In the genomic region with DNA sequence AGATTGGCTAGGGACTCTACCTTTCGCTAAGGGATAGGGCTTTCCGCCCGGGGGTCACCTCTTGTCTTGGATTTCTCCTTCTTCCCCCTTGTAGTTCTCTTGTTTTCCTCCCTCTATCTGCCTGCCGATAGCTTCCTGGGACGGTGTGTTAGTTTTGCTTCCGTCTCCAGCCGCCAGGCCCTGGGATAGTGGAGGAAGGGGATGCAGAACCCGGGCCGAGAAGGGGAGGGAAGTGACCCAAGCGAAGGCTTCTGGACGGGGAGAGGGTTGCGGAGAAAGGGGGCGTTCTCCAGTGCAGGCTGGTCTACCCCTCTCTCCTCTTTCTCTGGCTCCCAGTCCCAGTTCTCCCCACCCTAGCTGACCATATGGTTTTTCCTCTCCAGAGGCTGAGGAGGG, we compare ENCODE assay signal across 8 cellular contexts. TPM values are rescaled to one million over a fixed set of nuclear protein-coding genes. Genes with fewer than 3 reads are reported as not detected.
DNase-seq lines count a peak whose midpoint lies in the region; ATAC-seq, FAIRE-seq and TF ChIP-seq lines count a peak whose summit lies in the region.

No MANE protein-coding gene starts in this region.

- peaks cover 0 to 1% (median 0%) of the 10 kb centered on the region in 7 donors for H3K9me3 Mint-ChIP-seq in CD4-positive, CD25-positive, alpha-beta regulatory T cell

- H3K27me3 Mint-ChIP-seq in CD4-positive, CD25-positive, alpha-beta regulatory T cell: no peaks in the 10 kb centered on the region

- no peaks in the 10 kb centered on the region for H3K9me1 ChIP-seq in keratinocyte (ENCODE audit: control insufficient read depth, extremely low read depth, insufficient read depth, low read length)

- peak overlapping the region; percentile 98 to 99 (median 98) for H3K4me3 Mint-ChIP-seq in CD4-positive, CD25-positive, alpha-beta regulatory T cell

- H3K27ac Mint-ChIP-seq in CD4-positive, CD25-positive, alpha-beta regulatory T cell: peak overlapping the region; percentile 80 to 96 (median 93)

- peaks cover 24% of the 10 kb centered on the region for H3K4me1 ChIP-seq in CD4-positive, CD25-positive, alpha-beta regulatory T cell (ENCODE audit: control insufficient read depth, insufficient read depth, low read length, poor library complexity, severe bottlenecking)
- H3K4me1 ChIP-seq in HUES48 (ENCODE audit: control insufficient read depth, insufficient read depth, low read length): peaks cover 15% of the 10 kb centered on the region
- H3K4me1 ChIP-seq in keratinocyte (ENCODE audit: control insufficient read depth, extremely low read depth, insufficient read depth, low read length): peaks cover 52% of the 10 kb centered on the region
- H3K4me1 ChIP-seq in stomach smooth muscle (ENCODE audit: control insufficient read depth, insufficient read depth, low read length): peaks cover 25% of the 10 kb centered on the region

- H3K36me3 Mint-ChIP-seq in CD4-positive, CD25-positive, alpha-beta regulatory T cell: no peaks in the 10 kb centered on the region

- H3K27me3 ChIP-seq in CD4-positive, CD25-positive, alpha-beta regulatory T cell (ENCODE audit: control insufficient read depth, insufficient read depth, low read length): peaks cover 3% of the 10 kb centered on the region
- H3K27me3 ChIP-seq in HUES48 (ENCODE audit: control insufficient read depth, insufficient read depth, low read length): no peaks in the 10 kb centered on the region
- no peaks in the 10 kb centered on the region for H3K27me3 ChIP-seq in keratinocyte (ENCODE audit: control insufficient read depth, extremely low read depth, insufficient read depth, low read length)
- no peaks in the 10 kb centered on the region for H3K27me3 ChIP-seq in stomach smooth muscle (ENCODE audit: control insufficient read depth in 1 of 2, insufficient read depth in 2 of 2, low read length in 2 of 2)

- peaks cover 9% of the 10 kb centered on the region for H4K20me1 ChIP-seq in keratinocyte (ENCODE audit: control insufficient read depth, extremely low read depth, insufficient read depth, low read length)

- peaks cover 53% of the 10 kb centered on the region for H3K79me2 ChIP-seq in keratinocyte (ENCODE audit: control insufficient read depth, insufficient read depth, low read length)

- no peak for ATAC-seq in CD4-positive, CD25-positive, alpha-beta regulatory T cell (ENCODE audit: low read depth in 2 of 2)
- no peak for ATAC-seq in HG02610 (IDR thresholded peaks at IDR 0.05; ENCODE audit: unreplicated experiment)

- no peak overlapping the region for H3K27ac ChIP-seq in CD4-positive, CD25-positive, alpha-beta regulatory T cell (ENCODE audit: insufficient read depth, low read length, poor library complexity, severe bottlenecking)
- H3K27ac ChIP-seq in HUES48 (ENCODE audit: low read depth, low read length) (peak overlapping the region; percentile 77), keratinocyte (ENCODE audit: control insufficient read depth, insufficient read depth, low read length) (peak overlapping the region; percentile 85), stomach smooth muscle (ENCODE audit: low read length) (peak overlapping the region; percentile 69)

- no peak for TF ChIP-seq CTCF in keratinocyte (optimal IDR thresholded peaks at IDR 0.05 in 1 of 3, IDR thresholded peaks at IDR 0.05 in 1 of 3, conservative IDR thresholded peaks at IDR 0.05 in 1 of 3; ENCODE audit: extremely low read depth in 1 of 3, insufficient read depth in 2 of 3, low read length in 3 of 3)

- peak overlapping the region; percentile 86 for H3K9ac ChIP-seq in HUES48 (ENCODE audit: low read depth, low read length)
- H3K9ac ChIP-seq in keratinocyte (ENCODE audit: control insufficient read depth, extremely low read depth, insufficient read depth, low read length): peak overlapping the region; percentile 93
- peak overlapping the region; percentile 72 to 80 for H3K9ac ChIP-seq in stomach smooth muscle (ENCODE audit: low read length in 2 of 2)

- H3K36me3 ChIP-seq in CD4-positive, CD25-positive, alpha-beta regulatory T cell (ENCODE audit: control insufficient read depth, insufficient read depth, low read length): no peaks in the 10 kb centered on the region
- H3K36me3 ChIP-seq in HUES48 (ENCODE audit: control insufficient read depth, insufficient read depth, low read length) (peaks cover 25% of the 10 kb centered on the region), keratinocyte (ENCODE audit: control insufficient read depth in 2 of 2, extremely low read depth in 1 of 2, insufficient read depth in 2 of 2, low read length in 2 of 2) (peaks cover 2 to 16% of the 10 kb centered on the region in 2 experiments), stomach smooth muscle (ENCODE audit: control insufficient read depth in 2 of 2, insufficient read depth in 2 of 2, low read length in 2 of 2) (no peaks in the 10 kb centered on the region)

- H2AFZ ChIP-seq in keratinocyte (ENCODE audit: control insufficient read depth, low read length): no peak overlapping the region

- DNase-seq in CD4-positive, CD25-positive, alpha-beta regulatory T cell: no peak
- DNase-seq in astrocyte of the hippocampus (ENCODE audit: low read depth, low spot score) (peak; percentile 53), keratinocyte (ENCODE audit: low read depth, low spot score) (no peak), COR-L47 (lab: John Stamatoyannopoulos, UW) (no peak), globus pallidus (ENCODE audit: low spot score) (no peak)

- peak overlapping the region; percentile 66 for H3K4me3 ChIP-seq in CD4-positive, CD25-positive, alpha-beta regulatory T cell (ENCODE audit: low read depth, low read length)
- H3K4me3 ChIP-seq in HUES48 (ENCODE audit: low read depth, low read length) (peak overlapping the region; percentile 79), keratinocyte (ENCODE audit: control insufficient read depth in 2 of 3, extremely low read depth in 1 of 3, insufficient read depth in 2 of 3, low read depth in 1 of 3, low read length in 3 of 3) (peak overlapping the region; percentile 67 to 95 (median 94)), stomach smooth muscle (ENCODE audit: low read length in 2 of 2) (peak overlapping the region; percentile 75 to 92)

- H3K9me3 ChIP-seq in CD4-positive, CD25-positive, alpha-beta regulatory T cell (ENCODE audit: control insufficient read depth in 2 of 2, low read length in 2 of 2): no peaks in the 10 kb centered on the region
- H3K9me3 ChIP-seq in HUES48 (ENCODE audit: control insufficient read depth, insufficient read depth, low read length): no peaks in the 10 kb centered on the region
- no peaks in the 10 kb centered on the region for H3K9me3 ChIP-seq in keratinocyte (ENCODE audit: control insufficient read depth, low read depth, low read length)
- no peaks in the 10 kb centered on the region for H3K9me3 ChIP-seq in stomach smooth muscle (ENCODE audit: control insufficient read depth in 2 of 2, low read length in 2 of 2)

- peak overlapping the region; percentile 84 for H3K4me2 ChIP-seq in keratinocyte (ENCODE audit: control insufficient read depth, extremely low read depth, insufficient read depth, low read depth, low read length)

- dilution Hi-C loops in keratinocyte (cut with MboI; ENCODE audit: extremely low pct_ligation_motif_present, low sequenced_read_pairs): no loop called here

- peaks cover 9 to 35% (median 21%) of the 10 kb centered on the region in 4 donors for H3K4me1 Mint-ChIP-seq in CD4-positive, CD25-positive, alpha-beta regulatory T cell

- FAIRE-seq in keratinocyte (lab: Jason Lieb, UNC): no peak

RNA-seq across cellular contexts. Expression of gene TUFT1, which starts 0.9 kb away (rescaled TPM):
- 13.6 TPM for total RNA-seq in CD4-positive, CD25-positive, alpha-beta regulatory T cell
- polyA plus RNA-seq in CD4-positive, CD25-positive, alpha-beta regulatory T cell: 10 to 100 TPM; 10.2 to 13.6 (median 12.1) TPM
- 70.0 to 82.3 TPM (median 80.1 TPM) in 3 replicates for polyA plus RNA-seq in keratinocyte
- 232 TPM for polyA plus RNA-seq in keratinocyte (2011; ENCODE audit: low read depth)
- 68.6 and 92.2 TPM in 2 replicates for polyA plus RNA-seq in keratinocyte (2011; cell fraction: cytosol; rRNA removed)
- polyA plus RNA-seq in keratinocyte (2011; cell fraction: nucleus; rRNA removed): 155 and 156 TPM in 2 replicates
- polyA plus RNA-seq in keratinocyte (2012; ENCODE audit: low replicate concordance): 65.9 and 73.6 TPM in 2 replicates
- polyA minus RNA-seq in keratinocyte: 52.3 to 67.8 TPM (median 57.4 TPM) in 3 replicates
- 54.3 TPM for polyA minus RNA-seq in keratinocyte (2011; cell fraction: cytosol; rRNA and poly(A)+ RNA removed)
- 52.9 and 96.0 TPM in 2 replicates for polyA minus RNA-seq in keratinocyte (2011; cell fraction: nucleus; rRNA and poly(A)+ RNA removed)

RNA-seq across cellular contexts. Expression of gene CGN, which starts 29.8 kb away (rescaled TPM):
- total RNA-seq in CD4-positive, CD25-positive, alpha-beta regulatory T cell: 0.37 TPM
- polyA plus RNA-seq in CD4-positive, CD25-positive, alpha-beta regulatory T cell: 1 to 10 TPM in 1 of 4 donors, under 1 TPM in 1, not detected in 2; 0.37 to 1.2 TPM
- polyA plus RNA-seq in keratinocyte: 2.0 to 4.1 TPM (median 2.9 TPM) in 3 replicates
- 28.0 TPM for polyA plus RNA-seq in keratinocyte (2011; ENCODE audit: low read depth)
- 1.2 and 1.8 TPM in 2 replicates for polyA plus RNA-seq in keratinocyte (2011; cell fraction: cytosol; rRNA removed)
- polyA plus RNA-seq in keratinocyte (2011; cell fraction: nucleus; rRNA removed): 11.2 and 11.8 TPM in 2 replicates
- 5.5 and 22.1 TPM in 2 replicates for polyA plus RNA-seq in keratinocyte (2012; ENCODE audit: low replicate concordance)
- 1.6 to 9.2 TPM (median 4.0 TPM) in 3 replicates for polyA minus RNA-seq in keratinocyte
- 1.2 TPM for polyA minus RNA-seq in keratinocyte (2011; cell fraction: cytosol; rRNA and poly(A)+ RNA removed)
- polyA minus RNA-seq in keratinocyte (2011; cell fraction: nucleus; rRNA and poly(A)+ RNA removed): 3.5 and 4.7 TPM in 2 replicates
